ENCODE assay signal across 8 cellular contexts in genomic region chr17:49557204-49558024, GRCh38. TPM values are rescaled to one million over a fixed set of nuclear protein-coding genes. Genes with fewer than 3 reads are reported as not detected.
DNase-seq lines count a peak whose midpoint lies in the region; ATAC-seq, FAIRE-seq and TF ChIP-seq lines count a peak whose summit lies in the region.

No MANE protein-coding gene starts in this region.

- H3K4me1 ChIP-seq in A549 (0 out of 3 replicates have a peak, but pooled peaks cover 3% of the 10 kb centered on the region), parathyroid adenoma (no peaks in the 10 kb centered on the region)

- CTCF ChIA-PET in A549 (lab: Yijun Ruan, JAX): interaction anchor here (0.7 to 40.8 kb wide), 90 partner anchors 9 to 886 kb away, joined by 3 to 2008 read pairs (median 5); partner anchors contain the start of genes FAM117A, NGFR, NXPH3 and PHB1

- peak; percentile 78 for TF ChIP-seq CTCF in A549 (IDR thresholded peaks at IDR 0.05)
- TF ChIP-seq CTCF in parathyroid adenoma (IDR thresholded peaks at IDR 0.05): peak; percentile 45

- no peaks in the 10 kb centered on the region for H3K79me2 ChIP-seq in parathyroid adenoma

- TF ChIP-seq RAD21 in A549 (conservative IDR thresholded peaks at IDR 0.05 in 1 of 2, IDR thresholded peaks at IDR 0.05 in 1 of 2): peak; percentile 66 to 71; a peak in 4 of 5 replicates

- H3K27ac ChIP-seq in A549 (no peak overlapping the region), parathyroid adenoma (no peak overlapping the region)

- no peak for FAIRE-seq in A549 (lab: Jason Lieb, UNC)

- H3K9ac ChIP-seq in parathyroid adenoma: no peak overlapping the region

- 15% methylated on average over 13 of the region's 13 CpGs for WGBS in A549 (ENCODE audit: missing lambda C conversion rate)

- peak; percentile 71 to 82 for ATAC-seq in A549

- TF ChIP-seq EP300 in A549 (IDR thresholded peaks at IDR 0.05): no peak

- no peak overlapping the region for H2AFZ ChIP-seq in parathyroid adenoma

- no peaks in the 10 kb centered on the region for H3K36me3 ChIP-seq in parathyroid adenoma (ENCODE audit: control insufficient read depth, insufficient read depth, low read length)

- DNase-seq in A549 (ENCODE audit: low read depth in 1 of 2, low spot score in 1 of 2): peak; percentile 72 to 81
- peak; percentile 41 for DNase-seq in GDM1 (lab: John Stamatoyannopoulos, UW)
- DNase-seq in NCI-H2081 treated with DMSO at 0.1 percent for 48 hours (lab: John Stamatoyannopoulos, UW): peak; percentile 29
- DNase-seq in UCSD-AML1 (lab: John Stamatoyannopoulos, UW; ENCODE audit: unreplicated experiment): peak; percentile 33
- peak; percentile 44 for DNase-seq in fibroblast of peridontal ligament (ENCODE audit: extremely low read depth)
- DNase-seq in NCI-H187 (lab: John Stamatoyannopoulos, UW): no peak
- no peak for DNase-seq in mucosa of gallbladder (ENCODE audit: low spot score)

- POLR2A ChIA-PET in A549 (lab: Yijun Ruan, JAX): interaction anchor here (0.6 kb wide), 2 partner anchors 89 to 129 kb away, joined by 3 to 10 read pairs; no protein-coding TSS in a partner anchor

- no peak for TF ChIP-seq POLR2A in A549 (IDR thresholded peaks at IDR 0.05; ENCODE audit: low read length)

- no peak overlapping the region for H3K4me2 ChIP-seq in A549
- no peak overlapping the region for H3K4me2 ChIP-seq in parathyroid adenoma (ENCODE audit: low read length)

- H3K9me3 ChIP-seq in A549: no peaks in the 10 kb centered on the region
- no peaks in the 10 kb centered on the region for H3K9me3 ChIP-seq in parathyroid adenoma (ENCODE audit: control insufficient read depth, low read length)

- H3K4me3 ChIP-seq in A549 (no peak overlapping the region), parathyroid adenoma (ENCODE audit: low read depth, low read length) (no peak overlapping the region)

- no peaks in the 10 kb centered on the region for H3K27me3 ChIP-seq in parathyroid adenoma (ENCODE audit: control insufficient read depth, insufficient read depth, low read length)

TF ChIP-seq in A549, 52 proteins besides CTCF, POLR2A, EP300 and RAD21:
- TF ChIP-seq MAX (IDR thresholded peaks at IDR 0.05): no peak
- peak; percentile 32; the same call in 1 of the 3 replicates for TF ChIP-seq SMC3 (IDR thresholded peaks at IDR 0.05)

RNA-seq across cellular contexts. Expression of gene NXPH3, which starts 18.3 kb away (rescaled TPM):
- 0.07 and 0.12 TPM in 2 replicates for polyA plus RNA-seq in A549 (2011; rRNA removed)
- polyA plus RNA-seq in A549 (2012; cell fraction: cytosol; rRNA removed): 0.08 and 0.12 TPM in 2 replicates
- polyA plus RNA-seq in A549 (2012; cell fraction: nucleus; rRNA removed): 0.05 TPM in 2 replicates
- polyA plus RNA-seq in A549 (2017; fragmentation: RNase III; extraction: RNeasy Plus Mini Kit Qiagen cat#74134 plus additional on column Dnase treatment): 0.17 to 0.30 TPM (median 0.20 TPM) in 3 replicates
- polyA minus RNA-seq in A549 (2011; rRNA and poly(A)+ RNA removed): 0.08 TPM in 1 of 2 replicates, not detected in the other
- total RNA-seq in mucosa of gallbladder: 2.9 TPM

Comparison
In these comparisons a context has a peak if more than half of its experiments do, and no peak if none do; other contexts are left out.
1. DNase-seq: peak in A549 (2 of 2), GDM1 (single experiment), NCI-H2081 treated with DMSO at 0.1 percent for 48 hours (single experiment), UCSD-AML1 (single experiment) and fibroblast of peridontal ligament (single experiment); none in NCI-H187 (0 of 2) and mucosa of gallbladder (single experiment).